Comparison of ENCODE assay signal across 19 cellular contexts in the genomic region with DNA sequence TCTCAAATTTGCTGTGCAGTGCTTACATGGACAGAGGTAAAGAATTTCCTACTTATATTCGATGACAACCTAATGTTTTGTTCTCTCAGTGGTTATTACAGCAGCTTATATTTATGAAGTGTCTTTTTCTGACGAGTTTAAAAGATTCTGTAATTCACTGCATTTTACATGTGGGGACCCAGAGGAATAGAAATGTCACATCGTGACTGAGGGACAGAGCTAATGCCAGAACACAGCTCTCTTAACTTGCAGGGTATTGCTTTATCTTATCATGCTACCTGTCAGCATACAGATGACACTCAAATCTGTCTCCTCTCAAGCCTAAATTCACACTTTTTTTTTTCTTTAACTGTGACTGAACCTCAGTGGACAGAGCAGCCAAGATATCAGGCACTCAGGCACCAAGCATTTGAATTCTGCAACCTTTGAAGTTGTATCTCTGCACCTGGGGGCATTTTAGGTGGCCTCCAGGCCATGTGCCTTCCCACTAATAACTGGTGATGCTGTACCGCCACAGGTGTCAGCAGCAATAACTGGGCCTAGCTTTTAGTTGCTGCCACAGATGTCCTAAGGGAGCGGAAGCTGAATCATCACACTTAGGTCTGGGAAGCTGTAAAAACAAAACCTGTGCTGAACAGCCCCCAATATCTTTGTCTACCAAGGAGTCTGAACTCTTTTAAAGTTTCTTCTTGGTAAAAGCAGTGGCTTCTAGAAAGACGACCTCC.
"Had no signal": no experiment of that assay in that cellular context is flagged by ENCODE, and none has a peak within 500 bp of the region (broad histone marks: within the 10 kb centered on the region; RNA-seq: fewer than 3 reads in every experiment).

No MANE protein-coding gene starts in this region.

- H3K4me3 ChIP-seq: esophagus muscularis mucosa, upper lobe of left lung had no signal

- H3K36me3 Mint-ChIP-seq: activated naive CD8-positive, alpha-beta T cell treated with anti-CD3 and anti-CD28 coated beads for 36 hours; naive thymus-derived CD4-positive, alpha-beta T cell; stimulated activated effector memory CD8-positive, alpha-beta T cell treated with anti-CD3 and anti-CD28 coated beads, Interleukin-12 subunit alpha, Interleukin-12 subunit beta, amount 100 ng/mL, for 72 hours; T-cell had no signal

- FAIRE-seq: small intestine had no signal

- H3K4me3 Mint-ChIP-seq: activated CD4-positive, alpha-beta T cell treated with anti-CD3 and anti-CD28 coated beads for 36 hours; activated CD8-positive, alpha-beta T cell treated with anti-CD3 and anti-CD28 coated beads for 36 hours; activated naive CD8-positive, alpha-beta T cell treated with anti-CD3 and anti-CD28 coated beads for 36 hours; activated T-cell treated with anti-CD3 and anti-CD28 coated beads, Interleukin-2, amount 50 U/mL, for 72 hours; endodermal cell; naive thymus-derived CD4-positive, alpha-beta T cell; stimulated activated effector memory CD8-positive, alpha-beta T cell treated with anti-CD3 and anti-CD28 coated beads, Interleukin-12 subunit alpha, Interleukin-12 subunit beta, amount 100 ng/mL, for 72 hours; T-cell had no signal

- H3K27me3 ChIP-seq: esophagus muscularis mucosa, neutrophil, upper lobe of left lung had no signal

- H3K9me3 Mint-ChIP-seq: activated CD8-positive, alpha-beta T cell treated with anti-CD3 and anti-CD28 coated beads for 36 hours; activated naive CD8-positive, alpha-beta T cell treated with anti-CD3 and anti-CD28 coated beads for 36 hours; activated T-cell treated with anti-CD3 and anti-CD28 coated beads, Interleukin-2, amount 50 U/mL, for 72 hours; endodermal cell; stimulated activated effector memory CD8-positive, alpha-beta T cell treated with anti-CD3 and anti-CD28 coated beads, Interleukin-12 subunit alpha, Interleukin-12 subunit beta, amount 100 ng/mL, for 72 hours; T-cell had no signal

- H3K27ac ChIP-seq: esophagus muscularis mucosa, neutrophil, upper lobe of left lung, VCaP had no signal

- H3K27ac Mint-ChIP-seq: activated CD4-positive, alpha-beta T cell treated with anti-CD3 and anti-CD28 coated beads for 36 hours; activated CD8-positive, alpha-beta T cell treated with anti-CD3 and anti-CD28 coated beads for 36 hours; activated naive CD8-positive, alpha-beta T cell treated with anti-CD3 and anti-CD28 coated beads for 36 hours; activated T-cell treated with anti-CD3 and anti-CD28 coated beads, Interleukin-2, amount 50 U/mL, for 72 hours; endodermal cell; naive thymus-derived CD4-positive, alpha-beta T cell; stimulated activated effector memory CD8-positive, alpha-beta T cell treated with anti-CD3 and anti-CD28 coated beads, Interleukin-12 subunit alpha, Interleukin-12 subunit beta, amount 100 ng/mL, for 72 hours; T-cell had no signal

- H3K4me1 Mint-ChIP-seq: activated CD4-positive, alpha-beta T cell treated with anti-CD3 and anti-CD28 coated beads for 36 hours; activated naive CD8-positive, alpha-beta T cell treated with anti-CD3 and anti-CD28 coated beads for 36 hours; naive thymus-derived CD4-positive, alpha-beta T cell; stimulated activated effector memory CD8-positive, alpha-beta T cell treated with anti-CD3 and anti-CD28 coated beads, Interleukin-12 subunit alpha, Interleukin-12 subunit beta, amount 100 ng/mL, for 72 hours; T-cell had no signal

- H3K4me1 ChIP-seq: esophagus muscularis mucosa had no signal

- H3K9me3 ChIP-seq: esophagus muscularis mucosa, neutrophil, upper lobe of left lung had no signal

- H3K36me3 ChIP-seq: esophagus muscularis mucosa, neutrophil, upper lobe of left lung had no signal

- DNase-seq: activated CD4-positive, alpha-beta T cell treated with anti-CD3 and anti-CD28 coated beads for 36 hours; activated CD8-positive, alpha-beta memory T cell treated with anti-CD3 and anti-CD28 coated beads, Interleukin-2, amount 50 U/mL, for 4 hours; activated CD8-positive, alpha-beta T cell treated with anti-CD3 and anti-CD28 coated beads for 36 hours; activated gamma-delta T cell treated with Interleukin-2 at 50 U/mL for 16 hours; activated naive CD8-positive, alpha-beta T cell treated with anti-CD3 and anti-CD28 coated beads for 36 hours; activated T-cell treated with anti-CD3 and anti-CD28 coated beads, Interleukin-2, amount 50 U/mL, for 72 hours; anterior cingulate cortex; endodermal cell; foreskin fibroblast; kidney glomerular epithelial cell; naive thymus-derived CD4-positive, alpha-beta T cell; posterior cingulate gyrus; small intestine; T-cell; upper lobe of left lung had no signal

- H3K27me3 Mint-ChIP-seq: activated CD8-positive, alpha-beta T cell treated with anti-CD3 and anti-CD28 coated beads for 36 hours; activated naive CD8-positive, alpha-beta T cell treated with anti-CD3 and anti-CD28 coated beads for 36 hours; T-cell had no signal

- ATAC-seq: activated CD4-positive, alpha-beta T cell treated with anti-CD3 and anti-CD28 coated beads for 36 hours; activated CD8-positive, alpha-beta T cell treated with anti-CD3 and anti-CD28 coated beads for 36 hours; activated T-cell treated with anti-CD3 and anti-CD28 coated beads, Interleukin-2, amount 50 U/mL, for 72 hours; naive thymus-derived CD4-positive, alpha-beta T cell; stimulated activated effector memory CD8-positive, alpha-beta T cell treated with anti-CD3 and anti-CD28 coated beads, Interleukin-12 subunit alpha, Interleukin-12 subunit beta, amount 100 ng/mL, for 72 hours; T-cell had no signal
